In the genomic region with DNA sequence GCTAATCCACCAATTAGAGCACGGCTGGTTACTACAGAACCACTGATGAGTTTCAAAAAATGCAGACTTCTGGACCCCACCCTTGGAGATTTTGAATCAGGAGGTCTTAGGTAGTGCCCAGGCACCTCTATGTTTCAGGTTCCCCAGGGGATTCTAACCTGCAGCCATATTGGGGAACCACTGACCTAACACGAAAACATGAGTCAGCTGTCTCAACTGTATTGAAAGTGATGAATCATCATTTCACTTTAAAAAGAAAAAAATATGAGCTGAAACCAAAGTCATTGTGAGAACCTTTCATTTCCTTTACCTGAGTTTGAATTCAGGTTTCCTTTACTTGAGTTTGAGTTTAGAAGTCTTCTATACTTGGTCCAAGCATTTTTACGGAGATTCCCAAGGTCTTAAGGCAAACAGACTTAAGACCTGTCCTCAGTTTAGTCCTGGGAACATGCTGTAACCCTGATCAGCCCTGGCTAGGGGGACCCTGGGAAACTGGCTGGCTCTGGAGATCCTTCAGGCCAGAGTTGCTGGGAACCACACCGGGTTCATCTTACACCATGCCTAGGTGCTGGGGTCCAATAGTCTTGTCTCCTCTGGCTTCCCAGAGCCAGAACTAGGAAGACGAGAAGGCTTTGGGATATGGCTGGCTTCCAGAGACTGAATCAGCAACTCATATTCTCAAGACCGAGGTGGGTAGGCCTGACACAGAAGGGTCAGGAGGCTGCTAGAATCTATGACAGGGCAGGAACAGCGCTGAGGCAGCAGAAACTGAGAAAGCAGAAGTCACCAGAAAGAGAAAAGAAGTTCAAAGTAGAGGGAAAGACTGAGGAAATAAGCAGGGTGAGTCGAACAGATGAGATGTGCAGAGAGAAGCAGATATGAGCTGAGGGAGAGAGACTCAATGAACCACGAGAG, we compare ENCODE assay signal across 9 cellular contexts. TPM values are rescaled to one million over a fixed set of nuclear protein-coding genes. Genes with fewer than 3 reads are reported as not detected.
DNase-seq lines count a peak whose midpoint lies in the region; ATAC-seq lines count a peak whose summit lies in the region.
"Had no signal": no experiment of that assay in that cellular context is flagged by ENCODE, and none has a peak within 500 bp of the region (broad histone marks: within the 10 kb centered on the region; RNA-seq: fewer than 3 reads in every experiment).

No MANE protein-coding gene starts in this region.

- ATAC-seq in GM18508 (IDR thresholded peaks at IDR 0.05; ENCODE audit: insufficient read depth, unreplicated experiment) (peak; percentile 80), GM21825 (IDR thresholded peaks at IDR 0.05; ENCODE audit: unreplicated experiment) (peak; percentile 88)

- H2BK120ac ChIP-seq in mesenchymal stem cell (ENCODE audit: low read depth, low read length) = no peak overlapping the region

- H4K8ac ChIP-seq in mesenchymal stem cell (ENCODE audit: low read length) = no peak overlapping the region

- H2BK5ac ChIP-seq in mesenchymal stem cell (ENCODE audit: low read depth, low read length, poor library complexity, severe bottlenecking) = no peak overlapping the region

- H2BK12ac ChIP-seq in mesenchymal stem cell (ENCODE audit: low read length in 2 of 2) = peak overlapping the region in 1 of 2 experiments; percentile 48

- peak overlapping the region in 1 of 2 experiments; percentile 7 for H3K14ac ChIP-seq in mesenchymal stem cell (ENCODE audit: low read length in 2 of 2)

- H2AK5ac ChIP-seq in mesenchymal stem cell (ENCODE audit: low read length, severe bottlenecking) = no peak overlapping the region

- no peak overlapping the region for H2BK15ac ChIP-seq in mesenchymal stem cell (ENCODE audit: low read depth, poor library complexity, severe bottlenecking)

- H3K4ac ChIP-seq in mesenchymal stem cell (ENCODE audit: low read depth in 1 of 2, low read length in 2 of 2) = peak overlapping the region in 1 of 2 experiments; percentile 4

- H3K4me3 ChIP-seq in mesenchymal stem cell (ENCODE audit: insufficient read depth in 1 of 2, low read depth in 1 of 2, low read length in 2 of 2) = peak overlapping the region in 1 of 2 experiments; percentile 14

- H3K18ac ChIP-seq in mesenchymal stem cell (ENCODE audit: low read depth in 1 of 2, low read length in 2 of 2) = peak overlapping the region in 1 of 2 experiments; percentile 56

- no peak overlapping the region for H4K91ac ChIP-seq in mesenchymal stem cell (ENCODE audit: low read length)

- H3K4me1 ChIP-seq in mesenchymal stem cell (ENCODE audit: control insufficient read depth, insufficient read depth, low read depth, low read length) = peaks cover 6% of the 10 kb centered on the region

- no peak overlapping the region for H3K23ac ChIP-seq in mesenchymal stem cell (ENCODE audit: low read length in 2 of 2)

- no peaks in the 10 kb centered on the region for H3K9me3 ChIP-seq in mesenchymal stem cell (ENCODE audit: control insufficient read depth, low read length)

- peak; percentile 18 to 29 for DNase-seq in Kasumi-1 (lab: John Stamatoyannopoulos, UW)
- DNase-seq in amniotic stem cell (lab: John Stamatoyannopoulos, UW) = peak; percentile 51
- peak; percentile 66 for DNase-seq in mesenchymal stem cell
- no peak for DNase-seq in ureter (ENCODE audit: low spot score)
- DNase-seq in NCI-H345 treated with DMSO at 0.1 percent for 48 hours (lab: John Stamatoyannopoulos, UW; ENCODE audit: unreplicated experiment) = no peak
- no peak for DNase-seq in NCI-H1105 treated with DMSO at 0.1 percent for 48 hours (lab: John Stamatoyannopoulos, UW)

- H3K79me1 ChIP-seq in mesenchymal stem cell (replicated peaks; ENCODE audit: low read length, poor library complexity, severe bottlenecking) = no peaks in the 10 kb centered on the region

- H3K27ac ChIP-seq in mesenchymal stem cell (ENCODE audit: low read length, poor library complexity, severe bottlenecking) = peak overlapping the region; percentile 62
- H3K27ac ChIP-seq: VCaP had no signal

- peak overlapping the region; percentile 72 for H2AFZ ChIP-seq in mesenchymal stem cell (ENCODE audit: low read depth, low read length)

- H3K27me3 ChIP-seq in mesenchymal stem cell (ENCODE audit: control insufficient read depth in 1 of 2, insufficient read depth in 1 of 2, low read length in 2 of 2) = no peaks in the 10 kb centered on the region

- no peak overlapping the region for H3K4me2 ChIP-seq in mesenchymal stem cell (ENCODE audit: low read length, poor library complexity, severe bottlenecking)

- WGBS in mesenchymal stem cell = 72% methylated on average over 8 of the region's 9 CpGs

- peak overlapping the region; percentile 68 for H3K9ac ChIP-seq in mesenchymal stem cell (ENCODE audit: low read length)

- no peaks in the 10 kb centered on the region for H3K36me3 ChIP-seq in mesenchymal stem cell (ENCODE audit: control insufficient read depth in 1 of 2, insufficient read depth in 2 of 2, low read depth in 1 of 2, low read length in 2 of 2)

RNA-seq across cellular contexts. Expression of gene PDCD1LG2, which starts 16.5 kb away (rescaled TPM):
- 15.2 TPM for polyA plus RNA-seq in mesenchymal stem cell (2013, experiment 1 of 2)
- polyA plus RNA-seq in mesenchymal stem cell (2013, experiment 2 of 2) = 15.5 TPM
- 1.7 TPM for total RNA-seq in ureter

RNA-seq across cellular contexts. Expression of gene CD274, which starts 43.5 kb away (rescaled TPM):
- polyA plus RNA-seq in mesenchymal stem cell (2013, experiment 1 of 2) = 3.9 TPM
- polyA plus RNA-seq in mesenchymal stem cell (2013, experiment 2 of 2) = 3.9 TPM
- 5.4 TPM for total RNA-seq in ureter

RNA-seq across cellular contexts. Expression of gene PLGRKT, which starts 56.1 kb away (rescaled TPM):
- 15.5 TPM for polyA plus RNA-seq in mesenchymal stem cell (2013, experiment 1 of 2)
- polyA plus RNA-seq in mesenchymal stem cell (2013, experiment 2 of 2) = 20.4 TPM
- 23.5 TPM for total RNA-seq in ureter

Comparison
In these comparisons a context has a peak if more than half of its experiments do, and no peak if none do; other contexts are left out.
1. DNase-seq: peak in Kasumi-1 (2 of 2), amniotic stem cell (single experiment) and mesenchymal stem cell (single experiment); none in ureter (single experiment), NCI-H345 treated with DMSO at 0.1 percent for 48 hours (single experiment) and NCI-H1105 treated with DMSO at 0.1 percent for 48 hours (single experiment).